17 cellular contexts compared by ENCODE assay signal in genomic region chr6:96613291-96613999, GRCh38.
DNase-seq lines count a peak whose midpoint lies in the region; ATAC-seq lines count a peak whose summit lies in the region.
"Had no signal": no experiment of that assay in that cellular context is flagged by ENCODE, and none has a peak within 500 bp of the region (broad histone marks: within the 10 kb centered on the region; RNA-seq: fewer than 3 reads in every experiment).

No MANE protein-coding gene starts in this region.

- DNase-seq in NCI-H748 (lab: John Stamatoyannopoulos, UW; ENCODE audit: unreplicated experiment) = peak; percentile 12
- no peak for DNase-seq in NCI-H748 treated with DMSO at 0.1 percent for 48 hours (lab: John Stamatoyannopoulos, UW)
- peak; percentile 4 for DNase-seq in NCI-H2107 (lab: John Stamatoyannopoulos, UW)
- no peak for DNase-seq in GDM1 (lab: John Stamatoyannopoulos, UW)
- no peak for DNase-seq in NCI-H446 treated with DMSO at 0.1 percent for 48 hours (lab: John Stamatoyannopoulos, UW)
- DNase-seq in NCI-H1092 treated with DMSO at 0.1 percent for 48 hours (lab: John Stamatoyannopoulos, UW) = no peak
- no peak for DNase-seq in SHP77 (lab: John Stamatoyannopoulos, UW)
- DNase-seq: activated effector memory CD4-positive, alpha-beta T cell treated with anti-CD3 and anti-CD28 coated beads, Interleukin-2, amount 50 U/mL, for 16 hours; anterior cingulate cortex; DMS53; GOT3; NCI-H510A treated with DMSO at 0.1 percent for 48 hours; stimulated activated CD4-positive, alpha-beta T cell treated with anti-CD3 and anti-CD28 coated beads, Interleukin-4, amount 100 ng/mL, for 4 hours; T-helper 1 cell had no signal

- peak; percentile 42 for ATAC-seq in GM21786 (IDR thresholded peaks at IDR 0.05; ENCODE audit: unreplicated experiment)
- ATAC-seq: A549, WTC11 had no signal

Comparison
In these comparisons a context has a peak if more than half of its experiments do, and no peak if none do; other contexts are left out.
1. DNase-seq: peak in NCI-H748 (single experiment) and NCI-H2107 (single experiment); none in NCI-H748 treated with DMSO at 0.1 percent for 48 hours (single experiment), GDM1 (single experiment), NCI-H446 treated with DMSO at 0.1 percent for 48 hours (single experiment), NCI-H1092 treated with DMSO at 0.1 percent for 48 hours (single experiment) and SHP77 (0 of 2).